In the genomic region with DNA sequence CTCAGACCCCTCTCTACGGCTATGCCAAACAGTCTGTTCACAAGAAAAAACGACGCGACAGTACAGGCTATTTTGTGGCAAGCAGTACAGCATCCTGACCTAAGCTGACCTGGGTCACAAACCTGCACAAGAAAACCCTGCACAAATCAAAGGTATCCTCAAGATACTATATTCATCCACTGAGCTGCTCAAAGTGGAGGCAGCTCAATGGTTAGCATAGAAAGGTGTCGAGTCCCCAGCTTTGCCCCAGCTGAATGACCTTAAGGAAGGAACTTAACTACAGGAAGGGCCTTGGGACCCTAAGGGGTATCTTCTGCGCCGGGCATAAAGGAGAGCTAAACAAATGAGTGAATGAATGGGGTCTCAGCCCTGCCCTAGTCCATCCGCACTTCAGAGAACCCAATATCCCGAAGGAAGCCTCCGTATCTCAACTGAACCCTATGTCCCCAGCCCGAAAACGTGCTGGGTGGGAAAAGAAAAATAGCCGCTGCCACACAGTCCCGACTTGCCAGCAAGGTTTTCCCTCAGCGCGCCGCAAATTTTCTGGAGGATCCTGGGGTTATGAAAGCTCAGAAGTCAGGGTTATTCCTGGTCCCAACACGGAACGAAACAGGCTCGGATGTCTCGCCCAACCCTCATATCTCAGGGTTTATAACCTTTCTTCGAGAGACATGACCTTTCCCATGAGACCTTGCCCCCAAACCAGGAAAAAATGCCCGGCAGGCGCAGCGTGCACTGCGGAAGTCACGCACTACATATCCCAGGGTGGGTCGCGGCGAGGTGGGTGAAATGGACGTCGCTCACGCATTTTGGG, we compare ENCODE assay signal across 1 cellular context.
TF ChIP-seq lines count a peak whose summit lies in the region.

A gene with protein sequence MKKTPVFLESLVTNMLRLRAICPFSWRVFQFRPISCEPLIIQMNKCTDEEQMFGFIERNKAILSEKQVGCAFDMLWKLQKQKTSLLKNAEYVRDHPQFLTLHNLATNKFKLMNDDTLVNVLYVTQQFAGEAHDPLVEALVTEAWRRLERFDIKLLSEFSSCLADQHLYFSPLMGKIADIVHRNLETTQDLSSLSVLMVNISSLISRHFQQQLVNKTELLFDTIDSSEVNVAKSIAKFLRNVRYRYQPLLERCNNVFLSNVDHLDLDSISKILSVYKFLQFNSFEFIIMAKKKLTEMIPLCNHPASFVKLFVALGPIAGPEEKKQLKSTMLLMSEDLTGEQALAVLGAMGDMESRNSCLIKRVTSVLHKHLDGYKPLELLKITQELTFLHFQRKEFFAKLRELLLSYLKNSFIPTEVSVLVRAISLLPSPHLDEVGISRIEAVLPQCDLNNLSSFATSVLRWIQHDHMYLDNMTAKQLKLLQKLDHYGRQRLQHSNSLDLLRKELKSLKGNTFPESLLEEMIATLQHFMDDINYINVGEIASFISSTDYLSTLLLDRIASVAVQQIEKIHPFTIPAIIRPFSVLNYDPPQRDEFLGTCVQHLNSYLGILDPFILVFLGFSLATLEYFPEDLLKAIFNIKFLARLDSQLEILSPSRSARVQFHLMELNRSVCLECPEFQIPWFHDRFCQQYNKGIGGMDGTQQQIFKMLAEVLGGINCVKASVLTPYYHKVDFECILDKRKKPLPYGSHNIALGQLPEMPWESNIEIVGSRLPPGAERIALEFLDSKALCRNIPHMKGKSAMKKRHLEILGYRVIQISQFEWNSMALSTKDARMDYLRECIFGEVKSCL (minus strand): TSS at position 706 of the 814 bp plus-strand sequence. CDS start 1,836 bp downstream, outside the sequence.

TF ChIP-seq in HepG2, 621 proteins besides CTCF, POLR2A, EP300 and RAD21 (continued from another document and continues in another):
- TF ChIP-seq, protein P1, sequence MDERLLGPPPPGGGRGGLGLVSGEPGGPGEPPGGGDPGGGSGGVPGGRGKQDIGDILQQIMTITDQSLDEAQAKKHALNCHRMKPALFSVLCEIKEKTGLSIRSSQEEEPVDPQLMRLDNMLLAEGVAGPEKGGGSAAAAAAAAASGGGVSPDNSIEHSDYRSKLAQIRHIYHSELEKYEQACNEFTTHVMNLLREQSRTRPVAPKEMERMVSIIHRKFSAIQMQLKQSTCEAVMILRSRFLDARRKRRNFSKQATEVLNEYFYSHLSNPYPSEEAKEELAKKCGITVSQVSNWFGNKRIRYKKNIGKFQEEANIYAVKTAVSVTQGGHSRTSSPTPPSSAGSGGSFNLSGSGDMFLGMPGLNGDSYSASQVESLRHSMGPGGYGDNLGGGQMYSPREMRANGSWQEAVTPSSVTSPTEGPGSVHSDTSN (CRISPR knock-in tag; IDR thresholded peaks at IDR 0.05) = peak; percentile 36; the same call in 1 of the 2 replicates
- TF ChIP-seq IKZF1 (IDR thresholded peaks at IDR 0.05) (no peak), KDM5A (IDR thresholded peaks at IDR 0.05; ENCODE audit: borderline replicate concordance, low read length) (peak; percentile 78; the same call in 1 of the 2 replicates), SP2 (CRISPR knock-in tag; IDR thresholded peaks at IDR 0.05) (no peak), HNRNPH1 (optimal IDR thresholded peaks at IDR 0.05; ENCODE audit: low read depth, low read length) (peak; percentile 65), SAFB2 (CRISPR knock-in tag; IDR thresholded peaks at IDR 0.05; ENCODE audit: borderline replicate concordance, low read depth) (no peak; the same call in 1 of the 2 replicates), ZNF879 (CRISPR knock-in tag; IDR thresholded peaks at IDR 0.05) (0 out of 2 replicates have a peak, but pooled peaks have one; percentile 44), FOXA3 (CRISPR knock-in tag; IDR thresholded peaks at IDR 0.05) (peak; percentile 84), TARDBP (CRISPR knock-in tag; IDR thresholded peaks at IDR 0.05) (peak; percentile 99), ZBTB38 (CRISPR knock-in tag; IDR thresholded peaks at IDR 0.05) (peak; percentile 81), ZNF781 (CRISPR knock-in tag; IDR thresholded peaks at IDR 0.05; ENCODE audit: borderline replicate concordance, not compliant biosample characterization) (no peak), NR2F1 (CRISPR knock-in tag; IDR thresholded peaks at IDR 0.05) (peak; percentile 100), ZNF878 (CRISPR knock-in tag; IDR thresholded peaks at IDR 0.05) (peak; percentile 84), KDM5B (CRISPR knock-in tag; IDR thresholded peaks at IDR 0.05; ENCODE audit: borderline replicate concordance) (peak; percentile 77), KLF13 (CRISPR knock-in tag; IDR thresholded peaks at IDR 0.05) (peak; percentile 53; the same call in 1 of the 2 replicates), BRCA1 (CRISPR knock-in tag; IDR thresholded peaks at IDR 0.05) (0 out of 2 replicates have a peak, but pooled peaks have one; percentile 83), ZNF235 (CRISPR knock-in tag; IDR thresholded peaks at IDR 0.05; ENCODE audit: borderline replicate concordance) (no peak), MYC (CRISPR knock-in tag; IDR thresholded peaks at IDR 0.05; ENCODE audit: borderline replicate concordance) (peak; percentile 95), ELF4 (CRISPR knock-in tag; IDR thresholded peaks at IDR 0.05; ENCODE audit: borderline replicate concordance) (no peak; the same call in none of the 2 replicates), DPF2 (CRISPR knock-in tag; IDR thresholded peaks at IDR 0.05; ENCODE audit: borderline replicate concordance, low read depth) (no peak), ZNF253 (CRISPR knock-in tag; IDR thresholded peaks at IDR 0.05; ENCODE audit: borderline replicate concordance) (peak; percentile 88)
- TF ChIP-seq, protein P2, sequence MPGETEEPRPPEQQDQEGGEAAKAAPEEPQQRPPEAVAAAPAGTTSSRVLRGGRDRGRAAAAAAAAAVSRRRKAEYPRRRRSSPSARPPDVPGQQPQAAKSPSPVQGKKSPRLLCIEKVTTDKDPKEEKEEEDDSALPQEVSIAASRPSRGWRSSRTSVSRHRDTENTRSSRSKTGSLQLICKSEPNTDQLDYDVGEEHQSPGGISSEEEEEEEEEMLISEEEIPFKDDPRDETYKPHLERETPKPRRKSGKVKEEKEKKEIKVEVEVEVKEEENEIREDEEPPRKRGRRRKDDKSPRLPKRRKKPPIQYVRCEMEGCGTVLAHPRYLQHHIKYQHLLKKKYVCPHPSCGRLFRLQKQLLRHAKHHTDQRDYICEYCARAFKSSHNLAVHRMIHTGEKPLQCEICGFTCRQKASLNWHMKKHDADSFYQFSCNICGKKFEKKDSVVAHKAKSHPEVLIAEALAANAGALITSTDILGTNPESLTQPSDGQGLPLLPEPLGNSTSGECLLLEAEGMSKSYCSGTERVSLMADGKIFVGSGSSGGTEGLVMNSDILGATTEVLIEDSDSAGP (CRISPR knock-in tag; IDR thresholded peaks at IDR 0.05; ENCODE audit: borderline replicate concordance) = peak; percentile 85; the same call in 1 of the 2 replicates
- TF ChIP-seq, protein P3, sequence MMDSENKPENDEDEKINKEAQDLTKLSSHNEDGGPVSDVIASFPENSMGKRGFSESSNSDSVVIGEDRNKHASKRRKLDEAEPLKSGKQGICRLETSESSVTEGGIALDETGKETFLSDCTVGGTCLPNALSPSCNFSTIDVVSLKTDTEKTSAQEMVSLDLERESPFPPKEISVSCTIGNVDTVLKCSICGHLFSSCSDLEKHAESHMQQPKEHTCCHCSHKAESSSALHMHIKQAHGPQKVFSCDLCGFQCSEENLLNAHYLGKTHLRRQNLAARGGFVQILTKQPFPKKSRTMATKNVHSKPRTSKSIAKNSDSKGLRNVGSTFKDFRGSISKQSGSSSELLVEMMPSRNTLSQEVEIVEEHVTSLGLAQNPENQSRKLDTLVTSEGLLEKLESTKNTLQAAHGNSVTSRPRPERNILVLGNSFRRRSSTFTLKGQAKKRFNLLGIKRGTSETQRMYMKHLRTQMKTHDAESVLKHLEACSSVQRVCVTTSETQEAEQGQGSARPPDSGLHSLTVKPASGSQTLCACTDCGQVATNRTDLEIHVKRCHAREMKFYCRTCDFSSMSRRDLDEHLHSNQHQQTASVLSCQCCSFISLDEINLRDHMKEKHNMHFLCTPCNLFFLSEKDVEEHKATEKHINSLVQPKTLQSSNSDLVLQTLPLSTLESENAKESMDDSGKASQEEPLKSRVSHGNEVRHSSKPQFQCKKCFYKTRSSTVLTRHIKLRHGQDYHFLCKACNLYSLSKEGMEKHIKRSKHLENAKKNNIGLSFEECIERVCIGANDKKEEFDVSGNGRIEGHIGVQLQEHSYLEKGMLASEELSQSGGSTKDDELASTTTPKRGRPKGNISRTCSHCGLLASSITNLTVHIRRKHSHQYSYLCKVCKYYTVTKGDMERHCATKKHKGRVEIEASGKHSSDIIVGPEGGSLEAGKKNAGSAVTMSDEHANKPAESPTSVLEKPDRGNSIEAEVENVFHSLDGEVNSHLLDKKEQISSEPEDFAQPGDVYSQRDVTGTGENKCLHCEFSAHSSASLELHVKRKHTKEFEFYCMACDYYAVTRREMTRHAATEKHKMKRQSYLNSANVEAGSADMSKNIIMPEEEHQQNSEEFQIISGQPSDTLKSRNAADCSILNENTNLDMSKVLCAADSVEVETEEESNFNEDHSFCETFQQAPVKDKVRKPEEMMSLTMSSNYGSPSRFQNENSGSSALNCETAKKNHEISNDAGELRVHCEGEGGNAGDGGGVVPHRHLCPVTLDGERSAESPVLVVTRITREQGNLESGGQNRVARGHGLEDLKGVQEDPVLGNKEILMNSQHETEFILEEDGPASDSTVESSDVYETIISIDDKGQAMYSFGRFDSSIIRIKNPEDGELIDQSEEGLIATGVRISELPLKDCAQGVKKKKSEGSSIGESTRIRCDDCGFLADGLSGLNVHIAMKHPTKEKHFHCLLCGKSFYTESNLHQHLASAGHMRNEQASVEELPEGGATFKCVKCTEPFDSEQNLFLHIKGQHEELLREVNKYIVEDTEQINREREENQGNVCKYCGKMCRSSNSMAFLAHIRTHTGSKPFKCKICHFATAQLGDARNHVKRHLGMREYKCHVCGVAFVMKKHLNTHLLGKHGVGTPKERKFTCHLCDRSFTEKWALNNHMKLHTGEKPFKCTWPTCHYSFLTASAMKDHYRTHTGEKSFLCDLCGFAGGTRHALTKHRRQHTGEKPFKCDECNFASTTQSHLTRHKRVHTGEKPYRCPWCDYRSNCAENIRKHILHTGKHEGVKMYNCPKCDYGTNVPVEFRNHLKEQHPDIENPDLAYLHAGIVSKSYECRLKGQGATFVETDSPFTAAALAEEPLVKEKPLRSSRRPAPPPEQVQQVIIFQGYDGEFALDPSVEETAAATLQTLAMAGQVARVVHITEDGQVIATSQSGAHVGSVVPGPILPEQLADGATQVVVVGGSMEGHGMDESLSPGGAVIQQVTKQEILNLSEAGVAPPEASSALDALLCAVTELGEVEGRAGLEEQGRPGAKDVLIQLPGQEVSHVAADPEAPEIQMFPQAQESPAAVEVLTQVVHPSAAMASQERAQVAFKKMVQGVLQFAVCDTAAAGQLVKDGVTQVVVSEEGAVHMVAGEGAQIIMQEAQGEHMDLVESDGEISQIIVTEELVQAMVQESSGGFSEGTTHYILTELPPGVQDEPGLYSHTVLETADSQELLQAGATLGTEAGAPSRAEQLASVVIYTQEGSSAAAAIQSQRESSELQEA (CRISPR knock-in tag; IDR thresholded peaks at IDR 0.05; ENCODE audit: not compliant biosample characterization) = peak; percentile 91
- TF ChIP-seq, protein P4, sequence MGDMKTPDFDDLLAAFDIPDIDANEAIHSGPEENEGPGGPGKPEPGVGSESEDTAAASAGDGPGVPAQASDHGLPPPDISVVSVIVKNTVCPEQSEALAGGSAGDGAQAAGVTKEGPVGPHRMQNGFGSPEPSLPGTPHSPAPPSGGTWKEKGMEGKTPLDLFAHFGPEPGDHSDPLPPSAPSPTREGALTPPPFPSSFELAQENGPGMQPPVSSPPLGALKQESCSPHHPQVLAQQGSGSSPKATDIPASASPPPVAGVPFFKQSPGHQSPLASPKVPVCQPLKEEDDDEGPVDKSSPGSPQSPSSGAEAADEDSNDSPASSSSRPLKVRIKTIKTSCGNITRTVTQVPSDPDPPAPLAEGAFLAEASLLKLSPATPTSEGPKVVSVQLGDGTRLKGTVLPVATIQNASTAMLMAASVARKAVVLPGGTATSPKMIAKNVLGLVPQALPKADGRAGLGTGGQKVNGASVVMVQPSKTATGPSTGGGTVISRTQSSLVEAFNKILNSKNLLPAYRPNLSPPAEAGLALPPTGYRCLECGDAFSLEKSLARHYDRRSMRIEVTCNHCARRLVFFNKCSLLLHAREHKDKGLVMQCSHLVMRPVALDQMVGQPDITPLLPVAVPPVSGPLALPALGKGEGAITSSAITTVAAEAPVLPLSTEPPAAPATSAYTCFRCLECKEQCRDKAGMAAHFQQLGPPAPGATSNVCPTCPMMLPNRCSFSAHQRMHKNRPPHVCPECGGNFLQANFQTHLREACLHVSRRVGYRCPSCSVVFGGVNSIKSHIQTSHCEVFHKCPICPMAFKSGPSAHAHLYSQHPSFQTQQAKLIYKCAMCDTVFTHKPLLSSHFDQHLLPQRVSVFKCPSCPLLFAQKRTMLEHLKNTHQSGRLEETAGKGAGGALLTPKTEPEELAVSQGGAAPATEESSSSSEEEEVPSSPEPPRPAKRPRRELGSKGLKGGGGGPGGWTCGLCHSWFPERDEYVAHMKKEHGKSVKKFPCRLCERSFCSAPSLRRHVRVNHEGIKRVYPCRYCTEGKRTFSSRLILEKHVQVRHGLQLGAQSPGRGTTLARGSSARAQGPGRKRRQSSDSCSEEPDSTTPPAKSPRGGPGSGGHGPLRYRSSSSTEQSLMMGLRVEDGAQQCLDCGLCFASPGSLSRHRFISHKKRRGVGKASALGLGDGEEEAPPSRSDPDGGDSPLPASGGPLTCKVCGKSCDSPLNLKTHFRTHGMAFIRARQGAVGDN (CRISPR knock-in tag; IDR thresholded peaks at IDR 0.05) = peak; percentile 87
- TF ChIP-seq, protein P5, sequence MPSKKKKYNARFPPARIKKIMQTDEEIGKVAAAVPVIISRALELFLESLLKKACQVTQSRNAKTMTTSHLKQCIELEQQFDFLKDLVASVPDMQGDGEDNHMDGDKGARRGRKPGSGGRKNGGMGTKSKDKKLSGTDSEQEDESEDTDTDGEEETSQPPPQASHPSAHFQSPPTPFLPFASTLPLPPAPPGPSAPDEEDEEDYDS (CRISPR knock-in tag; IDR thresholded peaks at IDR 0.05) = peak; percentile 91
- TF ChIP-seq, protein P6, sequence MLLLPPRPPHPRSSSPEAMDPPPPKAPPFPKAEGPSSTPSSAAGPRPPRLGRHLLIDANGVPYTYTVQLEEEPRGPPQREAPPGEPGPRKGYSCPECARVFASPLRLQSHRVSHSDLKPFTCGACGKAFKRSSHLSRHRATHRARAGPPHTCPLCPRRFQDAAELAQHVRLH (CRISPR knock-in tag; IDR thresholded peaks at IDR 0.05; ENCODE audit: borderline replicate concordance, low read depth) = peak; percentile 95; the same call in 1 of the 2 replicates
